ENCODE assay signal across 1 cellular context in genomic region chr4:7660640-7661039, GRCh38.
TF ChIP-seq lines count a peak whose summit lies in the region.

No MANE protein-coding gene starts in this region.

TF ChIP-seq in H1, 55 proteins besides CTCF, POLR2A, EP300 and RAD21:
- no peak for TF ChIP-seq CTBP2 (IDR thresholded peaks at IDR 0.05; ENCODE audit: borderline replicate concordance, insufficient read depth, insufficient read length, low read length)
- TF ChIP-seq RNF2 (IDR thresholded peaks at IDR 0.05; ENCODE audit: borderline replicate concordance, low read depth, low read length, missing control alignments, poor library complexity, severe bottlenecking) = no peak
- no peak for TF ChIP-seq CHD1 (IDR thresholded peaks at IDR 0.05; ENCODE audit: low read depth, low read length)
- no peak for TF ChIP-seq FOSL1 (IDR thresholded peaks at IDR 0.05; ENCODE audit: insufficient read depth, low read depth, low read length)
- no peak for TF ChIP-seq RXRA (IDR thresholded peaks at IDR 0.05; ENCODE audit: insufficient read depth, low read depth, low read length)
- TF ChIP-seq TAF7 (optimal IDR thresholded peaks at IDR 0.05; ENCODE audit: borderline replicate concordance, low read depth, low read length) = no peak
- TF ChIP-seq, protein P1, sequence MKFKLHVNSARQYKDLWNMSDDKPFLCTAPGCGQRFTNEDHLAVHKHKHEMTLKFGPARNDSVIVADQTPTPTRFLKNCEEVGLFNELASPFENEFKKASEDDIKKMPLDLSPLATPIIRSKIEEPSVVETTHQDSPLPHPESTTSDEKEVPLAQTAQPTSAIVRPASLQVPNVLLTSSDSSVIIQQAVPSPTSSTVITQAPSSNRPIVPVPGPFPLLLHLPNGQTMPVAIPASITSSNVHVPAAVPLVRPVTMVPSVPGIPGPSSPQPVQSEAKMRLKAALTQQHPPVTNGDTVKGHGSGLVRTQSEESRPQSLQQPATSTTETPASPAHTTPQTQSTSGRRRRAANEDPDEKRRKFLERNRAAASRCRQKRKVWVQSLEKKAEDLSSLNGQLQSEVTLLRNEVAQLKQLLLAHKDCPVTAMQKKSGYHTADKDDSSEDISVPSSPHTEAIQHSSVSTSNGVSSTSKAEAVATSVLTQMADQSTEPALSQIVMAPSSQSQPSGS (IDR thresholded peaks at IDR 0.05; ENCODE audit: low read length) = no peak
- TF ChIP-seq RFX5 (IDR thresholded peaks at IDR 0.05; ENCODE audit: borderline replicate concordance, low read depth, low read length) = no peak
- no peak for TF ChIP-seq EZH2 (IDR thresholded peaks at IDR 0.05; ENCODE audit: low read depth, low read length, severe bottlenecking)
- no peak for TF ChIP-seq CEBPB (IDR thresholded peaks at IDR 0.05; ENCODE audit: low read depth, low read length)
- TF ChIP-seq TCF12 (IDR thresholded peaks at IDR 0.05; ENCODE audit: low read depth, low read length) = no peak
